ENCODE assay signal across 24 cellular contexts in genomic region chr16:79400462-79401149, GRCh38.
DNase-seq lines count a peak whose midpoint lies in the region; ATAC-seq and TF ChIP-seq lines count a peak whose summit lies in the region.
"Had no signal": no experiment of that assay in that cellular context is flagged by ENCODE, and none has a peak within 500 bp of the region (broad histone marks: within the 10 kb centered on the region; RNA-seq: fewer than 3 reads in every experiment).

No MANE protein-coding gene starts in this region.

- H2AFZ ChIP-seq in trophoblast cell (ENCODE audit: insufficient read depth, low read length, poor library complexity) = no peak overlapping the region
- H2AFZ ChIP-seq in SK-N-SH (ENCODE audit: low read depth) = no peak overlapping the region
- H2AFZ ChIP-seq: GM23338 had no signal

- no CpG with 5 or more reads among the region's 13 CpGs for WGBS in trophoblast cell (ENCODE audit: extremely low coverage, insufficient coverage, insufficient read length)
- WGBS in SK-N-SH (ENCODE audit: low lambda C conversion rate) = 35% methylated on average over 9 of the region's 13 CpGs

- H4K8ac ChIP-seq in trophoblast cell (ENCODE audit: low read depth, low read length) = no peak overlapping the region

- no peak overlapping the region for H2BK120ac ChIP-seq in trophoblast cell (ENCODE audit: insufficient read depth, low read length, poor library complexity)

- no peaks in the 10 kb centered on the region for H3K9me2 ChIP-seq in SK-N-SH

- POLR2A ChIA-PET in SK-N-SH (lab: Yijun Ruan, JAX) = no interaction called here

- H3K27me3 ChIP-seq in trophoblast cell (ENCODE audit: insufficient read depth, low read length) = peaks cover 2% of the 10 kb centered on the region
- H3K27me3 ChIP-seq in SK-N-SH (ENCODE audit: insufficient read depth) = no peaks in the 10 kb centered on the region

- no peak overlapping the region for H2BK12ac ChIP-seq in trophoblast cell (ENCODE audit: low read length)

- TF ChIP-seq CTCF in coronary artery (IDR thresholded peaks at IDR 0.05) (no peak), SK-N-SH (IDR thresholded peaks at IDR 0.05) (no peak)

- no peak overlapping the region for H3K4me2 ChIP-seq in trophoblast cell (ENCODE audit: low read length)
- H3K4me2 ChIP-seq in SK-N-SH = no peak overlapping the region
- H3K4me2 ChIP-seq: GM23338 had no signal

- no peak overlapping the region for H3K4ac ChIP-seq in trophoblast cell (ENCODE audit: low read depth, low read length)

- ATAC-seq in left lobe of liver (peak; percentile 53), GM21619 (IDR thresholded peaks at IDR 0.05; ENCODE audit: unreplicated experiment) (no peak)
- ATAC-seq: GM23338, HCT116 had no signal

- no peaks in the 10 kb centered on the region for H3K79me2 ChIP-seq in trophoblast cell (ENCODE audit: control insufficient read depth, insufficient read depth, low read length, poor library complexity)
- no peaks in the 10 kb centered on the region for H3K79me2 ChIP-seq in SK-N-SH (ENCODE audit: insufficient read depth)

- H3K27ac ChIP-seq in coronary artery (no peak overlapping the region), trophoblast cell (ENCODE audit: low read depth, low read length) (no peak overlapping the region), SK-N-SH (ENCODE audit: low read depth in 2 of 2, low read length in 1 of 2) (no peak overlapping the region)
- H3K27ac ChIP-seq: HL-60, RWPE1 had no signal

- no peak overlapping the region for H3K23ac ChIP-seq in trophoblast cell (ENCODE audit: low read length)

- H3K36me3 ChIP-seq in trophoblast cell (ENCODE audit: control insufficient read depth in 1 of 2, insufficient read depth in 2 of 2, low read length in 2 of 2) = no peaks in the 10 kb centered on the region
- no peaks in the 10 kb centered on the region for H3K36me3 ChIP-seq in SK-N-SH (replicated peaks in 1 of 2; ENCODE audit: control insufficient read depth in 1 of 2, insufficient read depth in 2 of 2, low read length in 1 of 2)

- H4K91ac ChIP-seq in trophoblast cell (ENCODE audit: low read depth, low read length) = no peak overlapping the region

- H3K4me3 ChIP-seq in coronary artery (no peak overlapping the region), trophoblast cell (ENCODE audit: low read depth, low read length) (no peak overlapping the region), SK-N-SH (ENCODE audit: low read depth in 2 of 2, low read length in 1 of 2) (no peak overlapping the region)
- H3K4me3 ChIP-seq: GM23338 had no signal

- DNase-seq in LoVo (ENCODE audit: low spot score) (peak; percentile 24), coronary artery (ENCODE audit: low spot score) (peak; percentile 62), left lobe of liver (ENCODE audit: low spot score) (no peak), trophoblast cell (peak; percentile 60 to 75), iPS-NIHi7 (ENCODE audit: extremely low spot score) (no peak), NCI-H2227 (lab: John Stamatoyannopoulos, UW; ENCODE audit: unreplicated experiment) (no peak), SK-N-SH (no peak)
- DNase-seq: C1 segment of cervical spinal cord; DMS 273 treated with DMSO at 0.1 percent for 48 hours; GF-D8; Kasumi-1; MM.1S; NCI-H1092; NCI-H1436 treated with DMSO at 0.1 percent for 48 hours; NCI-H2029; NCI-H510A; NCI-H748 treated with DMSO at 0.1 percent for 48 hours; NK-92 treated with Interleukin-12 subunit alpha and Interleukin-12 subunit beta, amount 100 ng/mL, for 24 hours; SIG-M5 had no signal

- peaks cover 2 to 7% of the 10 kb centered on the region in 2 experiments for H3K4me1 ChIP-seq in trophoblast cell (ENCODE audit: control insufficient read depth in 1 of 2, insufficient read depth in 2 of 2, low read length in 2 of 2)
- no peaks in the 10 kb centered on the region for H3K4me1 ChIP-seq in SK-N-SH (ENCODE audit: control insufficient read depth in 1 of 2, insufficient read depth in 2 of 2, low read depth in 1 of 2, low read length in 1 of 2)

- H3K18ac ChIP-seq in trophoblast cell (ENCODE audit: low read length) = no peak overlapping the region

- TF ChIP-seq RAD21 in SK-N-SH (IDR thresholded peaks at IDR 0.05; ENCODE audit: low read length) = no peak

- H3K9me3 ChIP-seq in trophoblast cell (ENCODE audit: insufficient read depth, low read depth, low read length) (no peaks in the 10 kb centered on the region), SK-N-SH (no peaks in the 10 kb centered on the region)

- no peaks in the 10 kb centered on the region for H3K79me1 ChIP-seq in trophoblast cell (ENCODE audit: low read length)

- no peaks in the 10 kb centered on the region for H4K20me1 ChIP-seq in SK-N-SH (ENCODE audit: insufficient read depth)

- no peak overlapping the region for H4K12ac ChIP-seq in trophoblast cell (ENCODE audit: low read depth, low read length)

- no peak overlapping the region for H2BK5ac ChIP-seq in trophoblast cell (ENCODE audit: low read depth, low read length, poor library complexity)

- H3K14ac ChIP-seq in trophoblast cell (ENCODE audit: low read length) = no peak overlapping the region

- H3K9ac ChIP-seq in trophoblast cell (ENCODE audit: low read length) = no peak overlapping the region
- no peak overlapping the region for H3K9ac ChIP-seq in SK-N-SH

- TF ChIP-seq EP300 in SK-N-SH (IDR thresholded peaks at IDR 0.05; ENCODE audit: borderline replicate concordance in 1 of 2, low read depth in 1 of 2, low read length in 1 of 2) = no peak

- CTCF ChIA-PET in SK-N-SH (lab: Yijun Ruan, JAX) = no interaction called here

- H2AK5ac ChIP-seq in trophoblast cell (ENCODE audit: low read length) = no peak overlapping the region

- H3F3A ChIP-seq in SK-N-SH (replicated peaks; ENCODE audit: insufficient read depth) = no peaks in the 10 kb centered on the region

TF ChIP-seq in SK-N-SH, 30 proteins besides CTCF, POLR2A, EP300 and RAD21:
- TF ChIP-seq MEF2A (IDR thresholded peaks at IDR 0.05; ENCODE audit: borderline replicate concordance, low read depth) (no peak), CHD2 (IDR thresholded peaks at IDR 0.05; ENCODE audit: low read length, partially characterized antibody) (no peak), POLR2AphosphoS5 (IDR thresholded peaks at IDR 0.05; ENCODE audit: low read depth, low read length) (no peak), USF2 (IDR thresholded peaks at IDR 0.05; ENCODE audit: borderline replicate concordance, low read depth, low read length) (no peak), EZH2phosphoT487 (IDR thresholded peaks at IDR 0.05; ENCODE audit: borderline replicate concordance, low read depth) (no peak), IRF3 (IDR thresholded peaks at IDR 0.05; ENCODE audit: low read depth, low read length) (no peak), GABPA (IDR thresholded peaks at IDR 0.05; ENCODE audit: low read depth) (no peak), MAX (IDR thresholded peaks at IDR 0.05; ENCODE audit: low read depth) (no peak), RFX5 (IDR thresholded peaks at IDR 0.05; ENCODE audit: low read length) (no peak), FOXM1 (IDR thresholded peaks at IDR 0.05; ENCODE audit: low read depth) (no peak), TCF12 (IDR thresholded peaks at IDR 0.05) (no peak), RCOR1 (IDR thresholded peaks at IDR 0.05; ENCODE audit: low read length) (no peak), RXRA (IDR thresholded peaks at IDR 0.05; ENCODE audit: borderline replicate concordance, low read depth) (no peak), GATA2 (CRISPR knock-in tag; IDR thresholded peaks at IDR 0.05) (no peak)

Comparison
In these comparisons a context has a peak if more than half of its experiments do, and no peak if none do; other contexts are left out.
1. DNase-seq: peak in LoVo (single experiment), coronary artery (single experiment) and trophoblast cell (2 of 2); none in left lobe of liver (single experiment), iPS-NIHi7 (single experiment), NCI-H2227 (single experiment) and SK-N-SH (single experiment).